1 cellular context compared by ENCODE assay signal in the genomic region with DNA sequence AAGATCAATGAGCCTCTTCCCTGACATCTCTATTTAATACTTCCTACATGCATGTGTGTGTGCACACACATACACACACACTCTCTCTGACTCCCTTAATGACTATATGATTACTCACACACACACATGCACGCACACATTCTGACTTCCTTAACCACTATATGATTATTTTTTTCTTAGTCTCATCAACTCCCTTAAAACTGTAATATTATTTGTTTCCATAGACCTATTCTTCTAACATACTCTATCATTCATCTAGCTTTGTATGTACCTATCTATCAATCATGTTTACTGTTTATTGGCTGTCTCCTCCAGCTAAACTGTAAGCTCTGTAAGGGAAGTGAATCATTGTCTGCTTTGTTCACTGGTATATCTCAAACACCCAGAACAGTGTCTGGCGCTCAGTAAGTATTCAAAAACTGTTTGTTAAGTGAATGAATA.
TF ChIP-seq lines count a peak whose summit lies in the region.

No MANE protein-coding gene starts in this region.

TF ChIP-seq in IMR-90, 13 proteins besides CTCF, POLR2A, EP300 and RAD21 (continued from another document):
- TF ChIP-seq, protein P1, sequence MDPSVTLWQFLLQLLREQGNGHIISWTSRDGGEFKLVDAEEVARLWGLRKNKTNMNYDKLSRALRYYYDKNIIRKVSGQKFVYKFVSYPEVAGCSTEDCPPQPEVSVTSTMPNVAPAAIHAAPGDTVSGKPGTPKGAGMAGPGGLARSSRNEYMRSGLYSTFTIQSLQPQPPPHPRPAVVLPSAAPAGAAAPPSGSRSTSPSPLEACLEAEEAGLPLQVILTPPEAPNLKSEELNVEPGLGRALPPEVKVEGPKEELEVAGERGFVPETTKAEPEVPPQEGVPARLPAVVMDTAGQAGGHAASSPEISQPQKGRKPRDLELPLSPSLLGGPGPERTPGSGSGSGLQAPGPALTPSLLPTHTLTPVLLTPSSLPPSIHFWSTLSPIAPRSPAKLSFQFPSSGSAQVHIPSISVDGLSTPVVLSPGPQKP (IDR thresholded peaks at IDR 0.05; ENCODE audit: borderline replicate concordance, low read depth, low read length) = no peak
